ENCODE assay signal across 1 cellular context in the genomic region with DNA sequence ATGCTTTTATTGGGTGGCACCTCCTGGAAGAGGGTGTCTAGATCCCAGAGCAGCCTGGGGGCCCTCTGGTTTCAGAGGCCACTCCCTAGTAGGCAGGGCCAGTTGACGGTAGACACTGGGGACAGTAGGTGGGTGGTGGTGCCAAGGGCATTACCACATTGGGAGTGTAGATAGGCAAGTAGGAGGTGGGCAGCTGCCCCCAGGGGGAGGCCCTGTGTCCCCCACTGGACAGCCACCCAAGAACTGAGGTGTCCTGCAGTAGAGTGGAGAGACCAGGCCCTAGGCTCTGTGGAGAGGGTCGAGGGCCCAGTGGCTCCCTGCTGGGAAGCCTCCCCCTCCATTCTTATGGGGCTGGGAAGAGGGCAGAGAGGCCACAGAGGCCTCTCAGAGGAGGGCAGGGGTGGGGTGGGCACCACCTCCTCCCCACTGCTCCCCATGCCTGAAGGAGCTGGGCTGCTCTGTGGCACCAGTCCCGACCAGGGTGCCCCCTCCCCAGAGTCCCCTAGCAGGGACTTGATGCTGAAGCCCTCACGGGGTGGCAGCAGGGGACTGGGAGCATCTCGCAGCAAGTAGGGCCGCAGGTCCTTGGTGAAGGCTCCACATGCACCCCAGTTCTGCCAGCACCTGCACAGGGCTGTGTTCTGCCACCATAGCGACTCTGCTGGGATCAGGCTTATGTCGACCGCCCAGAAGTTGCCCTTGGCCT.
TF ChIP-seq lines count a peak whose summit lies in the region.

No MANE protein-coding gene starts in this region.

TF ChIP-seq in H1, 55 proteins besides CTCF, POLR2A, EP300 and RAD21 (continued from another document):
- TF ChIP-seq, protein P1, sequence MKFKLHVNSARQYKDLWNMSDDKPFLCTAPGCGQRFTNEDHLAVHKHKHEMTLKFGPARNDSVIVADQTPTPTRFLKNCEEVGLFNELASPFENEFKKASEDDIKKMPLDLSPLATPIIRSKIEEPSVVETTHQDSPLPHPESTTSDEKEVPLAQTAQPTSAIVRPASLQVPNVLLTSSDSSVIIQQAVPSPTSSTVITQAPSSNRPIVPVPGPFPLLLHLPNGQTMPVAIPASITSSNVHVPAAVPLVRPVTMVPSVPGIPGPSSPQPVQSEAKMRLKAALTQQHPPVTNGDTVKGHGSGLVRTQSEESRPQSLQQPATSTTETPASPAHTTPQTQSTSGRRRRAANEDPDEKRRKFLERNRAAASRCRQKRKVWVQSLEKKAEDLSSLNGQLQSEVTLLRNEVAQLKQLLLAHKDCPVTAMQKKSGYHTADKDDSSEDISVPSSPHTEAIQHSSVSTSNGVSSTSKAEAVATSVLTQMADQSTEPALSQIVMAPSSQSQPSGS (IDR thresholded peaks at IDR 0.05; ENCODE audit: low read length): no peak
- no peak for TF ChIP-seq HDAC2 (IDR thresholded peaks at IDR 0.05; ENCODE audit: borderline replicate concordance in 1 of 2, low read depth in 2 of 2, low read length in 2 of 2)
- no peak for TF ChIP-seq CHD2 (IDR thresholded peaks at IDR 0.05; ENCODE audit: low read length)
- no peak for TF ChIP-seq ZNF274 (IDR thresholded peaks at IDR 0.05; ENCODE audit: borderline replicate concordance, extremely low read depth, low read length)
- TF ChIP-seq POU5F1 (IDR thresholded peaks at IDR 0.05; ENCODE audit: low read depth, low read length): no peak
- TF ChIP-seq POLR2AphosphoS5 (IDR thresholded peaks at IDR 0.05; ENCODE audit: low read depth, low read length): no peak
- no peak for TF ChIP-seq SUZ12 (IDR thresholded peaks at IDR 0.05; ENCODE audit: low read length)
- no peak for TF ChIP-seq SAP30 (IDR thresholded peaks at IDR 0.05; ENCODE audit: insufficient read depth, insufficient replicate concordance, low read length)
- TF ChIP-seq JUND (IDR thresholded peaks at IDR 0.05; ENCODE audit: low read length): no peak
- TF ChIP-seq RFX5 (IDR thresholded peaks at IDR 0.05; ENCODE audit: borderline replicate concordance, low read depth, low read length): no peak
